In the genomic region with DNA sequence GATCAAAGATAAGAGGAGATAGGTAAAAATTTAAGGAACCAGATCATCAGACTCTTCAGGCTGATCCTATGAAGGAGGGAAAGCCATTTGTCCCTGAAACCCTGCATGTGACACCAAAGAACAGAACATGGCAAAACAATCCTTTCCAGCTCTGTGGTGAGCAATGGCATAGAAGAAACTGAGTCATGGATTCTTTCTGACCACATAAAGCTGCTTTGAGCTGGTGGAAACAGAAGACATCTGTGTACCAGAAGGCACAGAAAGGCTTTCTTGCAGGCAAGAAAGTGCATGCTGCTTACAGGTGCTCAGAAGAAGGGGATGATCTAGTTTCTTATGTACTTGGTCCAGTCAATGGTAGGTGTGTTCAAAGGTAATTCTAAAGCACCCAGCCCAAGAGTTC, we compare ENCODE assay signal across 17 cellular contexts. TPM values are rescaled to one million over a fixed set of nuclear protein-coding genes. Genes with fewer than 3 reads are reported as not detected.
DNase-seq lines count a peak whose midpoint lies in the region; ATAC-seq, FAIRE-seq and TF ChIP-seq lines count a peak whose summit lies in the region.
"Had no signal": no experiment of that assay in that cellular context is flagged by ENCODE, and none has a peak within 500 bp of the region (broad histone marks: within the 10 kb centered on the region; RNA-seq: fewer than 3 reads in every experiment).

No MANE protein-coding gene starts in this region.

- no peak overlapping the region for H4K91ac ChIP-seq in mesenchymal stem cell (ENCODE audit: low read length)

- H3K23ac ChIP-seq in mesenchymal stem cell (ENCODE audit: low read length in 2 of 2): no peak overlapping the region

- H3K4me2 ChIP-seq in mesenchymal stem cell (ENCODE audit: low read length, poor library complexity, severe bottlenecking): no peak overlapping the region

- DNase-seq in activated CD4-positive, alpha-beta T cell treated with anti-CD3 and anti-CD28 coated beads for 48 hours: peak; percentile 18
- no peak for DNase-seq in activated CD4-positive, alpha-beta T cell treated with anti-CD3 and anti-CD28 coated beads for 4 hours
- peak; percentile 42 for DNase-seq in HS-5 (ENCODE audit: low read depth)
- DNase-seq in central memory CD8-positive, alpha-beta T cell (ENCODE audit: low spot score in 2 of 2): no peak
- DNase-seq in mesenchymal stem cell: peak; percentile 64
- no peak for DNase-seq in NCI-H2029 treated with DMSO at 0.1 percent for 48 hours (lab: John Stamatoyannopoulos, UW)
- DNase-seq in pancreas: no peak
- DNase-seq: amygdala, DND-41, KG1, naive B cell, NCI-H187 treated with DMSO at 0.1 percent for 48 hours, right lobe of liver, T-cell had no signal

- H3K9me3 ChIP-seq in mesenchymal stem cell (ENCODE audit: control insufficient read depth, low read length) (no peaks in the 10 kb centered on the region), pancreas (no peaks in the 10 kb centered on the region)
- H3K9me3 ChIP-seq: right lobe of liver, tibial nerve had no signal

- no peak overlapping the region for H3K9ac ChIP-seq in mesenchymal stem cell (ENCODE audit: low read length)

- H2BK120ac ChIP-seq in mesenchymal stem cell (ENCODE audit: low read depth, low read length): no peak overlapping the region

- peaks cover 3% of the 10 kb centered on the region for H3K79me1 ChIP-seq in mesenchymal stem cell (replicated peaks; ENCODE audit: low read length, poor library complexity, severe bottlenecking)

- H3K27me3 Mint-ChIP-seq in central memory CD8-positive, alpha-beta T cell: no peaks in the 10 kb centered on the region
- H3K27me3 Mint-ChIP-seq: naive B cell, T-cell had no signal

- H2AFZ ChIP-seq in mesenchymal stem cell (ENCODE audit: low read depth, low read length): no peak overlapping the region

- peaks cover 16% of the 10 kb centered on the region for H3K4me1 Mint-ChIP-seq in central memory CD8-positive, alpha-beta T cell

- no peak overlapping the region for H3K18ac ChIP-seq in mesenchymal stem cell (ENCODE audit: low read depth in 1 of 2, low read length in 2 of 2)

- H3K36me3 ChIP-seq in mesenchymal stem cell (ENCODE audit: control insufficient read depth in 1 of 2, insufficient read depth in 2 of 2, low read depth in 1 of 2, low read length in 2 of 2): peaks cover 3% of the 10 kb centered on the region in 2 experiments
- H3K36me3 ChIP-seq in pancreas: no peaks in the 10 kb centered on the region
- H3K36me3 ChIP-seq: right lobe of liver, tibial nerve had no signal

- no peak overlapping the region for H3K4me3 Mint-ChIP-seq in central memory CD8-positive, alpha-beta T cell
- H3K4me3 Mint-ChIP-seq: naive B cell, T-cell had no signal

- no peak overlapping the region for H3K4ac ChIP-seq in mesenchymal stem cell (ENCODE audit: low read depth in 1 of 2, low read length in 2 of 2)

- no peak for ATAC-seq in central memory CD8-positive, alpha-beta T cell (replicated peaks; ENCODE audit: extremely low read depth, poor library complexity, severe bottlenecking)
- ATAC-seq in HG03378 (IDR thresholded peaks at IDR 0.05; ENCODE audit: unreplicated experiment): no peak
- ATAC-seq in pancreas: no peak
- ATAC-seq: right lobe of liver, T-cell had no signal

- no peak overlapping the region for H2AK5ac ChIP-seq in mesenchymal stem cell (ENCODE audit: low read length, severe bottlenecking)

- no peak overlapping the region for H2BK15ac ChIP-seq in mesenchymal stem cell (ENCODE audit: low read depth, poor library complexity, severe bottlenecking)

- no peak for TF ChIP-seq CTCF in pancreas (IDR thresholded peaks at IDR 0.05)

- H3K36me3 Mint-ChIP-seq in central memory CD8-positive, alpha-beta T cell (ENCODE audit: insufficient read depth): peaks cover 15% of the 10 kb centered on the region

- H3K27ac ChIP-seq in mesenchymal stem cell (ENCODE audit: low read length, poor library complexity, severe bottlenecking) (no peak overlapping the region), pancreas (no peak overlapping the region)
- H3K27ac ChIP-seq: right lobe of liver had no signal

- no peaks in the 10 kb centered on the region for H3K9me3 Mint-ChIP-seq in central memory CD8-positive, alpha-beta T cell
- H3K9me3 Mint-ChIP-seq: naive B cell, T-cell had no signal

- H3K27ac Mint-ChIP-seq in central memory CD8-positive, alpha-beta T cell (ENCODE audit: low read depth): peak overlapping the region; percentile 22

- H2BK12ac ChIP-seq in mesenchymal stem cell (ENCODE audit: low read length in 2 of 2): no peak overlapping the region

- peak overlapping the region in 1 of 2 experiments; percentile 28 for H3K14ac ChIP-seq in mesenchymal stem cell (ENCODE audit: low read length in 2 of 2)

- no peak for FAIRE-seq in pancreas (lab: Jason Lieb, UNC)

- H3K4me3 ChIP-seq in mesenchymal stem cell (ENCODE audit: insufficient read depth in 1 of 2, low read depth in 1 of 2, low read length in 2 of 2) (no peak overlapping the region), pancreas (no peak overlapping the region)
- H3K4me3 ChIP-seq: right lobe of liver, tibial nerve had no signal

- no peaks in the 10 kb centered on the region for H3K27me3 ChIP-seq in mesenchymal stem cell (ENCODE audit: control insufficient read depth in 1 of 2, insufficient read depth in 1 of 2, low read length in 2 of 2)
- H3K27me3 ChIP-seq in pancreas: no peaks in the 10 kb centered on the region
- H3K27me3 ChIP-seq: right lobe of liver, tibial nerve had no signal

- H4K8ac ChIP-seq in mesenchymal stem cell (ENCODE audit: low read length): no peak overlapping the region

- no peak overlapping the region for H2BK5ac ChIP-seq in mesenchymal stem cell (ENCODE audit: low read depth, low read length, poor library complexity, severe bottlenecking)

- H3K4me1 ChIP-seq in mesenchymal stem cell (ENCODE audit: control insufficient read depth, insufficient read depth, low read depth, low read length) (peaks cover 5% of the 10 kb centered on the region), pancreas (peaks cover 0 to 14% (median 11%) of the 10 kb centered on the region in 3 donors)
- H3K4me1 ChIP-seq: right lobe of liver had no signal

- intact Hi-C loops in pancreas (cut with DNase I): loop anchor here in 1 of 3 donors (5.0 kb wide), 1 partner anchor 225 kb away; no protein-coding TSS in a partner anchor

RNA-seq across cellular contexts. Expression of a gene that starts 45.0 kb away (rescaled TPM):
- not detected for polyA plus RNA-seq in mesenchymal stem cell (2013, experiment 1 of 2)
- polyA plus RNA-seq in mesenchymal stem cell (2013, experiment 2 of 2): not detected
- total RNA-seq in pancreas: 1 to 10 TPM in 1 of 6 donors, under 1 TPM in 2, not detected in 3; 0.16 to 5.2 (median 0.22) TPM
- 1 to 10 TPM; 1.0 to 3.5 TPM for polyA plus RNA-seq in pancreas

RNA-seq across cellular contexts. Expression of a gene that starts 52.7 kb away (rescaled TPM):
- polyA plus RNA-seq in mesenchymal stem cell (2013, experiment 1 of 2): not detected
- not detected for polyA plus RNA-seq in mesenchymal stem cell (2013, experiment 2 of 2)
- 1 to 10 TPM in 1 of 6 donors, not detected in 5; 3.7 TPM for total RNA-seq in pancreas
- polyA plus RNA-seq in pancreas: 1 to 10 TPM in 1 of 2 donors, not detected in 1; 2.9 TPM
- total RNA-seq: A673, tibial nerve had no signal

RNA-seq across cellular contexts. Expression of a gene that starts 59.3 kb away (rescaled TPM):
- polyA plus RNA-seq in mesenchymal stem cell (2013, experiment 1 of 2): not detected
- not detected for polyA plus RNA-seq in mesenchymal stem cell (2013, experiment 2 of 2)
- total RNA-seq in pancreas: not detected
- polyA plus RNA-seq in pancreas: under 1 TPM in 1 of 2 donors, not detected in 1; 0.33 TPM
- total RNA-seq: A673, T-cell, tibial nerve had no signal

Comparison
In these comparisons a context has a peak if more than half of its experiments do, and no peak if none do; other contexts are left out.
1. DNase-seq: peak in activated CD4-positive, alpha-beta T cell treated with anti-CD3 and anti-CD28 coated beads for 48 hours (single experiment), HS-5 (single experiment) and mesenchymal stem cell (single experiment); none in activated CD4-positive, alpha-beta T cell treated with anti-CD3 and anti-CD28 coated beads for 4 hours (0 of 2), central memory CD8-positive, alpha-beta T cell (0 of 2), NCI-H2029 treated with DMSO at 0.1 percent for 48 hours (single experiment) and pancreas (0 of 6).